Comparison of ENCODE assay signal across 38 cellular contexts in genomic region chrX:17801431-17801830, GRCh38. TPM values are rescaled to one million over a fixed set of nuclear protein-coding genes. Genes with fewer than 3 reads are reported as not detected.
"Had no signal": no experiment of that assay in that cellular context is flagged by ENCODE, and none has a peak within 500 bp of the region (broad histone marks: within the 10 kb centered on the region; RNA-seq: fewer than 3 reads in every experiment).

No MANE protein-coding gene starts in this region.

- ATAC-seq: activated naive CD4-positive, alpha-beta T cell treated with anti-CD3 and anti-CD28 coated beads, Interleukin-2, amount 50 U/mL, for 72 hours; activated naive CD8-positive, alpha-beta T cell treated with anti-CD3 and anti-CD28 coated beads, Interleukin-2, amount 50 U/mL, for 24 hours; activated T-cell treated with anti-CD3 and anti-CD28 coated beads, Interleukin-2, amount 50 U/mL, for 4 hours; activated T-cell treated with anti-CD3 and anti-CD28 coated beads, Interleukin-2, amount 50 U/mL, for 72 hours; activated T-helper 17 cell treated with anti-CD3 and anti-CD28 coated beads, Interleukin-2, amount 50 U/mL, for 72 hours; body of pancreas had no signal

- DNase-seq: activated effector memory CD4-positive, alpha-beta T cell treated with anti-CD3 and anti-CD28 coated beads, Interleukin-2, amount 50 U/mL, for 16 hours; activated effector memory CD4-positive, alpha-beta T cell treated with Interleukin-2 at 50 U/mL for 16 hours; activated gamma-delta T cell; activated gamma-delta T cell treated with Interleukin-2 at 50 U/mL for 16 hours; activated naive CD4-positive, alpha-beta T cell; activated naive CD4-positive, alpha-beta T cell treated with anti-CD3 and anti-CD28 coated beads for 36 hours; activated naive CD4-positive, alpha-beta T cell treated with anti-CD3 and anti-CD28 coated beads, Interleukin-2, amount 10 ng/mL, durations not matched to agents 7 days and 5 days; activated naive CD4-positive, alpha-beta T cell treated with anti-CD3 and anti-CD28 coated beads, Interleukin-2, amount 50 U/mL, for 16 hours; activated naive CD4-positive, alpha-beta T cell treated with Interleukin-2 at 50 U/mL for 16 hours; activated naive CD8-positive, alpha-beta T cell treated with anti-CD3 and anti-CD28 coated beads for 36 hours; activated naive CD8-positive, alpha-beta T cell treated with anti-CD3 and anti-CD28 coated beads, Interleukin-2, amount 10 ng/mL, durations not matched to agents 7 days and 5 days; activated naive CD8-positive, alpha-beta T cell treated with anti-CD3 and anti-CD28 coated beads, Interleukin-2, amount 50 U/mL, for 24 hours; activated T-cell treated with anti-CD3 and anti-CD28 coated beads, Interleukin-2, amount 50 U/mL, for 1 hour; activated T-cell treated with anti-CD3 and anti-CD28 coated beads, Interleukin-2, amount 50 U/mL, for 24 hours; activated T-cell treated with anti-CD3 and anti-CD28 coated beads, Interleukin-2, amount 50 U/mL, for 4 hours; activated T-cell treated with anti-CD3 and anti-CD28 coated beads, Interleukin-2, amount 50 U/mL, for 48 hours; activated T-cell treated with anti-CD3 and anti-CD28 coated beads, Interleukin-2, amount 50 U/mL, for 72 hours; adrenal gland; amniotic stem cell; amygdala; anterior cingulate cortex; body of pancreas; brain microvascular endothelial cell; caudate nucleus; central memory CD4-positive, alpha-beta T cell; cerebellar nuclear complex had no signal

- H3K27me3 Mint-ChIP-seq: activated naive CD4-positive, alpha-beta T cell treated with anti-CD3 and anti-CD28 coated beads, Interleukin-2, amount 50 U/mL, for 24 hours; activated naive CD8-positive, alpha-beta T cell; activated naive CD8-positive, alpha-beta T cell treated with anti-CD3 and anti-CD28 coated beads for 36 hours; activated naive CD8-positive, alpha-beta T cell treated with anti-CD3 and anti-CD28 coated beads, Interleukin-2, amount 10 ng/mL, durations not matched to agents 7 days and 5 days; activated naive CD8-positive, alpha-beta T cell treated with anti-CD3 and anti-CD28 coated beads, Interleukin-2, amount 50 U/mL, for 24 hours; activated T-helper 17 cell treated with anti-CD3 and anti-CD28 coated beads, Interleukin-2, amount 50 U/mL, for 72 hours; central memory CD8-positive, alpha-beta T cell had no signal

- H3K4me1 Mint-ChIP-seq: activated naive CD4-positive, alpha-beta T cell treated with anti-CD3 and anti-CD28 coated beads, Interleukin-2, amount 10 ng/mL, durations not matched to agents 7 days and 5 days; activated naive CD8-positive, alpha-beta T cell treated with anti-CD3 and anti-CD28 coated beads for 36 hours; activated naive CD8-positive, alpha-beta T cell treated with anti-CD3 and anti-CD28 coated beads, Interleukin-2, amount 50 U/mL, for 24 hours; activated T-helper 17 cell treated with anti-CD3 and anti-CD28 coated beads, Interleukin-2, amount 50 U/mL, for 72 hours; central memory CD8-positive, alpha-beta T cell had no signal

- H3K4me1 ChIP-seq: adrenal gland, ascending aorta, body of pancreas, breast epithelium had no signal

- H3K4me3 Mint-ChIP-seq: activated naive CD4-positive, alpha-beta T cell treated with anti-CD3 and anti-CD28 coated beads for 36 hours; activated naive CD4-positive, alpha-beta T cell treated with anti-CD3 and anti-CD28 coated beads, Interleukin-2, amount 10 ng/mL, durations not matched to agents 7 days and 5 days; activated naive CD4-positive, alpha-beta T cell treated with anti-CD3 and anti-CD28 coated beads, Interleukin-2, amount 50 U/mL, for 24 hours; activated naive CD8-positive, alpha-beta T cell; activated naive CD8-positive, alpha-beta T cell treated with anti-CD3 and anti-CD28 coated beads for 36 hours; activated naive CD8-positive, alpha-beta T cell treated with anti-CD3 and anti-CD28 coated beads, Interleukin-2, amount 10 ng/mL, durations not matched to agents 7 days and 5 days; activated naive CD8-positive, alpha-beta T cell treated with anti-CD3 and anti-CD28 coated beads, Interleukin-2, amount 50 U/mL, for 24 hours; activated T-cell treated with anti-CD3 and anti-CD28 coated beads, Interleukin-2, amount 50 U/mL, for 24 hours; activated T-cell treated with anti-CD3 and anti-CD28 coated beads, Interleukin-2, amount 50 U/mL, for 4 hours; activated T-cell treated with anti-CD3 and anti-CD28 coated beads, Interleukin-2, amount 50 U/mL, for 72 hours; activated T-helper 1 cell treated with anti-CD3 and anti-CD28 coated beads, Interleukin-12 subunit alpha, Interleukin-12 subunit beta, Interleukin-2, Interleukin-4 antibody, amounts not matched to agents 30 ng/mL and 10 ng/mL and 1 ng/mL, durations not matched to agents 14 hours and 24 hours and 36 hours; activated T-helper 17 cell treated with anti-CD3 and anti-CD28 coated beads, Interleukin-2, amount 50 U/mL, for 72 hours; brain; central memory CD8-positive, alpha-beta T cell had no signal

- H3K27me3 ChIP-seq: adrenal gland, ascending aorta, body of pancreas, brain microvascular endothelial cell had no signal

- H3K36me3 ChIP-seq: adrenal gland, brain microvascular endothelial cell, breast epithelium, cardiac muscle cell had no signal

- H3K27ac ChIP-seq: adrenal gland, ascending aorta, body of pancreas, brain microvascular endothelial cell, breast epithelium, cardiac muscle cell had no signal

- H3K9me3 ChIP-seq: adrenal gland, ascending aorta, body of pancreas, breast epithelium had no signal

- H3K27ac Mint-ChIP-seq: activated naive CD4-positive, alpha-beta T cell treated with anti-CD3 and anti-CD28 coated beads for 36 hours; activated naive CD4-positive, alpha-beta T cell treated with anti-CD3 and anti-CD28 coated beads, Interleukin-2, amount 10 ng/mL, durations not matched to agents 7 days and 5 days; activated naive CD4-positive, alpha-beta T cell treated with anti-CD3 and anti-CD28 coated beads, Interleukin-2, amount 50 U/mL, for 24 hours; activated naive CD4-positive, alpha-beta T cell treated with anti-CD3 and anti-CD28 coated beads, Interleukin-2, amount 50 U/mL, for 72 hours; activated naive CD8-positive, alpha-beta T cell; activated naive CD8-positive, alpha-beta T cell treated with anti-CD3 and anti-CD28 coated beads for 36 hours; activated naive CD8-positive, alpha-beta T cell treated with anti-CD3 and anti-CD28 coated beads, Interleukin-2, amount 10 ng/mL, durations not matched to agents 7 days and 5 days; activated naive CD8-positive, alpha-beta T cell treated with anti-CD3 and anti-CD28 coated beads, Interleukin-2, amount 50 U/mL, for 24 hours; activated T-cell treated with anti-CD3 and anti-CD28 coated beads, Interleukin-2, amount 50 U/mL, for 24 hours; activated T-cell treated with anti-CD3 and anti-CD28 coated beads, Interleukin-2, amount 50 U/mL, for 72 hours; activated T-helper 1 cell treated with anti-CD3 and anti-CD28 coated beads, Interleukin-12 subunit alpha, Interleukin-12 subunit beta, Interleukin-2, Interleukin-4 antibody, amounts not matched to agents 30 ng/mL and 10 ng/mL and 1 ng/mL, durations not matched to agents 14 hours and 24 hours and 36 hours; activated T-helper 17 cell treated with anti-CD3 and anti-CD28 coated beads, Interleukin-2, amount 50 U/mL, for 72 hours; activated T-helper 2 cell treated with anti-CD3 and anti-CD28 coated beads, Interferon-gamma antibody, Interleukin-2, Interleukin-4, amounts not matched to agents 10 μg/mL and 5 μg/mL and 100 μg/mL, durations not matched to agents 14 hours and 24 hours and 36 hours; brain had no signal

- H3K36me3 Mint-ChIP-seq: activated naive CD4-positive, alpha-beta T cell treated with anti-CD3 and anti-CD28 coated beads, Interleukin-2, amount 10 ng/mL, durations not matched to agents 7 days and 5 days; activated naive CD4-positive, alpha-beta T cell treated with anti-CD3 and anti-CD28 coated beads, Interleukin-2, amount 50 U/mL, for 24 hours; activated naive CD4-positive, alpha-beta T cell treated with anti-CD3 and anti-CD28 coated beads, Interleukin-2, amount 50 U/mL, for 72 hours; activated naive CD8-positive, alpha-beta T cell; activated naive CD8-positive, alpha-beta T cell treated with anti-CD3 and anti-CD28 coated beads for 36 hours; activated naive CD8-positive, alpha-beta T cell treated with anti-CD3 and anti-CD28 coated beads, Interleukin-2, amount 10 ng/mL, durations not matched to agents 7 days and 5 days had no signal

- H3K4me3 ChIP-seq: adrenal gland, ascending aorta, body of pancreas, breast epithelium, cardiac muscle cell had no signal

- H3K9me3 Mint-ChIP-seq: activated naive CD4-positive, alpha-beta T cell treated with anti-CD3 and anti-CD28 coated beads for 36 hours; activated naive CD4-positive, alpha-beta T cell treated with anti-CD3 and anti-CD28 coated beads, Interleukin-2, amount 10 ng/mL, durations not matched to agents 7 days and 5 days; activated naive CD4-positive, alpha-beta T cell treated with anti-CD3 and anti-CD28 coated beads, Interleukin-2, amount 50 U/mL, for 24 hours; activated naive CD4-positive, alpha-beta T cell treated with anti-CD3 and anti-CD28 coated beads, Interleukin-2, amount 50 U/mL, for 72 hours; activated naive CD8-positive, alpha-beta T cell treated with anti-CD3 and anti-CD28 coated beads for 36 hours; activated naive CD8-positive, alpha-beta T cell treated with anti-CD3 and anti-CD28 coated beads, Interleukin-2, amount 10 ng/mL, durations not matched to agents 7 days and 5 days; activated naive CD8-positive, alpha-beta T cell treated with anti-CD3 and anti-CD28 coated beads, Interleukin-2, amount 50 U/mL, for 24 hours; activated T-cell treated with anti-CD3 and anti-CD28 coated beads, Interleukin-2, amount 50 U/mL, for 24 hours; activated T-cell treated with anti-CD3 and anti-CD28 coated beads, Interleukin-2, amount 50 U/mL, for 4 hours; activated T-cell treated with anti-CD3 and anti-CD28 coated beads, Interleukin-2, amount 50 U/mL, for 72 hours; activated T-helper 1 cell treated with anti-CD3 and anti-CD28 coated beads, Interleukin-12 subunit alpha, Interleukin-12 subunit beta, Interleukin-2, Interleukin-4 antibody, amounts not matched to agents 30 ng/mL and 10 ng/mL and 1 ng/mL, durations not matched to agents 14 hours and 24 hours and 36 hours; activated T-helper 17 cell treated with anti-CD3 and anti-CD28 coated beads, Interleukin-2, amount 50 U/mL, for 72 hours; activated T-helper 2 cell treated with anti-CD3 and anti-CD28 coated beads, Interferon-gamma antibody, Interleukin-2, Interleukin-4, amounts not matched to agents 10 μg/mL and 5 μg/mL and 100 μg/mL, durations not matched to agents 14 hours and 24 hours and 36 hours; central memory CD8-positive, alpha-beta T cell had no signal

RNA-seq across cellular contexts. Expression of gene RAI2, which starts 59.7 kb away (rescaled TPM):
- total RNA-seq: activated naive CD8-positive, alpha-beta T cell treated with anti-CD3 and anti-CD28 coated beads, Interleukin-2, amount 10 ng/mL, durations not matched to agents 7 days and 5 days; bronchial epithelial cell had no signal
